ENCODE assay signal across 2 cellular contexts in the genomic region with DNA sequence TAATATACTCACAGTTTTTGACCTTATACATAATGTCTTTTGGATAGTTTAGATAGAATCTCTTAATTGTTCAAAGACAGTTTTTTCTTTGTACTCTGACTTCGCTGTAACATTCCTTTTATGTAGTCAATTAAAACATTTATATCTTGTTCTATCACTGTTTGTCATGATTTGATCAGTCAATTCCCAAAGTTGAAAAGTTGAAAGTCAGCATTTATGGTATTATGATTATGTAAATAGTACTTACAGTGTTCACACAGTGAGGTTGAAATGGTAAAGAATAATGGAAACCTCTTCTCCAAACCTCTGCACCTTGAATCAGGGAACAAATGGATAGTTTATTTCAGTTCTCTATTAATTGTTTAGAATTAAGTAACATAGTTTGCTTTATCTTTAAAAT.
TF ChIP-seq lines count a peak whose summit lies in the region.

No MANE protein-coding gene starts in this region.

TF ChIP-seq in A549, 52 proteins besides CTCF, POLR2A, EP300 and RAD21:
- TF ChIP-seq GATA3 (IDR thresholded peaks at IDR 0.05; ENCODE audit: borderline replicate concordance) = no peak
- no peak for TF ChIP-seq FOSB (CRISPR knock-in tag; IDR thresholded peaks at IDR 0.05)
- no peak for TF ChIP-seq EHMT2 (IDR thresholded peaks at IDR 0.05; ENCODE audit: low read depth)
- no peak for TF ChIP-seq CHD4 (IDR thresholded peaks at IDR 0.05; ENCODE audit: borderline replicate concordance)
- peak; percentile 63 for TF ChIP-seq MAFK (IDR thresholded peaks at IDR 0.05; ENCODE audit: partially characterized antibody)
- TF ChIP-seq HOXA7 (CRISPR knock-in tag; IDR thresholded peaks at IDR 0.05) = no peak
- TF ChIP-seq ZC3H11A (IDR thresholded peaks at IDR 0.05) = no peak

TF ChIP-seq in K562, 482 proteins besides CTCF, POLR2A, EP300 and RAD21:
- TF ChIP-seq MAFF (IDR thresholded peaks at IDR 0.05; ENCODE audit: low read length) (peak; percentile 38; the same call in 1 of the 2 replicates), MAFG (tag; conservative IDR thresholded peaks at IDR 0.05) (peak; percentile 48; the same call in 1 of the 2 replicates), ZNF316 (IDR thresholded peaks at IDR 0.05) (peak; percentile 85), C11orf30 (IDR thresholded peaks at IDR 0.05; ENCODE audit: low read depth) (peak; percentile 71; the same call in 1 of the 2 replicates), RBM14 (IDR thresholded peaks at IDR 0.05; ENCODE audit: borderline replicate concordance, insufficient read depth, low read depth, low read length) (no peak)
- TF ChIP-seq, protein P1, sequence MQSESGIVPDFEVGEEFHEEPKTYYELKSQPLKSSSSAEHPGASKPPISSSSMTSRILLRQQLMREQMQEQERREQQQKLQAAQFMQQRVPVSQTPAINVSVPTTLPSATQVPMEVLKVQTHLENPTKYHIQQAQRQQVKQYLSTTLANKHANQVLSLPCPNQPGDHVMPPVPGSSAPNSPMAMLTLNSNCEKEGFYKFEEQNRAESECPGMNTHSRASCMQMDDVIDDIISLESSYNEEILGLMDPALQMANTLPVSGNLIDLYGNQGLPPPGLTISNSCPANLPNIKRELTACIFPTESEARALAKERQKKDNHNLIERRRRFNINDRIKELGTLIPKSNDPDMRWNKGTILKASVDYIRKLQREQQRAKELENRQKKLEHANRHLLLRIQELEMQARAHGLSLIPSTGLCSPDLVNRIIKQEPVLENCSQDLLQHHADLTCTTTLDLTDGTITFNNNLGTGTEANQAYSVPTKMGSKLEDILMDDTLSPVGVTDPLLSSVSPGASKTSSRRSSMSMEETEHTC (IDR thresholded peaks at IDR 0.05) = no peak
